ENCODE assay signal across 8 cellular contexts in genomic region chr15:30470594-30471365, GRCh38. TPM values are rescaled to one million over a fixed set of nuclear protein-coding genes. Genes with fewer than 3 reads are reported as not detected.
DNase-seq lines count a peak whose midpoint lies in the region; ATAC-seq and TF ChIP-seq lines count a peak whose summit lies in the region.
"Not testable (repeated sequence)": the region's sequence is repeated elsewhere in the genome, so short reads cannot be mapped to it uniquely, and the experiment has no call there.

No MANE protein-coding gene starts in this region.

- H3K27me3 ChIP-seq in foreskin keratinocyte, result not testable (repeated sequence)

- intact Hi-C loops in CD14-positive monocyte (cut with micrococcal nuclease), result not testable (repeated sequence)

- H3K4me3 Mint-ChIP-seq in CD14-positive monocyte, result not testable (repeated sequence)

- not testable (repeated sequence) for H3K9me3 Mint-ChIP-seq in CD14-positive monocyte

- H3K27me3 Mint-ChIP-seq in CD14-positive monocyte (ENCODE audit: low read depth in 3 of 3), result not testable (repeated sequence)

- DNase-seq in CD14-positive monocyte (ENCODE audit: low spot score) (peak; percentile 74), activated T-helper 1 cell treated with Interleukin-2 at 50 U/mL for 16 hours (ENCODE audit: low read depth) (peak; percentile 34)
- not testable (repeated sequence) for DNase-seq in foreskin keratinocyte; omental fat pad (ENCODE audit: low spot score)
- peak; percentile 0 to 32 for DNase-seq in stimulated activated CD8-positive, alpha-beta memory T cell treated with anti-CD3 and anti-CD28 coated beads, Interleukin-2, amount 100 ng/mL, for 48 hours (ENCODE audit: low read depth in 2 of 2)

- not testable (repeated sequence) for H3K27ac ChIP-seq in foreskin keratinocyte

- H3K36me3 Mint-ChIP-seq in CD14-positive monocyte, result not testable (repeated sequence)

- not testable (repeated sequence) for H3K27ac Mint-ChIP-seq in CD14-positive monocyte

- not testable (repeated sequence) for H3K4me1 ChIP-seq in foreskin keratinocyte

- ATAC-seq in GM19468 (IDR thresholded peaks at IDR 0.05; ENCODE audit: extremely low read depth, unreplicated experiment) (peak; percentile 60), HG03039 (IDR thresholded peaks at IDR 0.05; ENCODE audit: unreplicated experiment) (peak; percentile 94), SK-N-SH treated with all-trans-retinoic acid at 6 μM for 48 hours (peak; percentile 95), foreskin keratinocyte (peak; percentile 98), omental fat pad (ENCODE audit: low FRiP score) (peak; percentile 98)

- not testable (repeated sequence) for H3K4me1 Mint-ChIP-seq in CD14-positive monocyte

- TF ChIP-seq CTCF in CD14-positive monocyte (IDR thresholded peaks at IDR 0.05); foreskin keratinocyte (conservative IDR thresholded peaks at IDR 0.05); omental fat pad (IDR thresholded peaks at IDR 0.05): not testable (repeated sequence)

RNA-seq across cellular contexts. Expression of gene GOLGA8R, which starts 56.7 kb away (rescaled TPM):
- under 1 TPM in 1 of 2 donors, not detected in 1; 0.21 TPM for polyA plus RNA-seq in CD14-positive monocyte
- 0.34 and 0.35 TPM in 2 replicates for total RNA-seq in foreskin keratinocyte
- polyA plus RNA-seq in foreskin keratinocyte, result not detected in 2 replicates
- 1 to 10 TPM; 2.5 to 4.9 (median 3.7) TPM for total RNA-seq in omental fat pad
